In the genomic region with DNA sequence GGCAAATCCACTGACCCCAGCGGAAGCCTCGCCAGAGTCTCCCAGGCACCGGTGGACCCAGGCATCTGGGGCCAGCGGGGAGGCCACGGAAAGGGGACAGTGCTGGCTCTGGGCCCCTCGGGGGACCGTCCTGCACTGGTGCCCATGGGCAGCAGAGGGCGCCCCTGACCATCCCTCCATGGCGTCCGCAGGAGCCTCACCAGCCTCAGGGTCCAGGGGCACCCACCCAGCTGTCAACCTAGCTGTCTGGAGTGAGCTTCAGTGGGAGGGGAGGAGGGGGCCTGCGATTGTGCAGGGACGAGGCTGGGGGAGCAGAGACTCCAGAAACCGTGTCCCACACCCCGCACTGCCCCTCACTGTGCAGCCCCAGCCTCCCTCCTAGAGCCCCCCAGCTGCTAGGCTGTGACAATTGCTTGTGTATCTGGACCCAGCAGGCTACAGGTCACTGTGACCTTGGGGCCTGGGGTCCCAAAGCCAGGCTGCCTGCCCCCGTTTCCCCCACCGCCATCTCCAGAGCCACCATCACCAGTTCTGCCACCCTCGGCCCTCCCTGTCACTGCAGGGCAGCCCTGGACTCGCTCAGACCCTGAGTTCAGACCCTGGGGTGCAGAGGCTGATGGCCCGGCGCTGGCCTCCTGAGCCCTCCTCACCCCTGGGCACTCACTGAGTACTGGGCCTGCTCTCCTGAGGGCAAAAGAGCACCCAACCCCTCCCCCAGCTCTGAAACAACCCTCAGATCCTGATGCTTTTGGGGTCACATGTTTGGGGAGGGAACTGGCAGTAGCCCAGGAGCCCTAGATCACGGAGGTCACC, we compare ENCODE assay signal across 1 cellular context.
A peak's percentile ranks its signal among the peaks of the same experiment; 100 is the strongest.
TF ChIP-seq lines count a peak whose summit lies in the region.

No MANE protein-coding gene starts in this region.

TF ChIP-seq in H1, 55 proteins besides CTCF, POLR2A, EP300 and RAD21:
- TF ChIP-seq SRF (IDR thresholded peaks at IDR 0.05; ENCODE audit: low read depth, low read length) (no peak), CBX8 (IDR thresholded peaks at IDR 0.05; ENCODE audit: borderline replicate concordance, low read depth, low read length) (no peak), POU5F1 (IDR thresholded peaks at IDR 0.05; ENCODE audit: low read depth, low read length) (no peak), KDM5A (IDR thresholded peaks at IDR 0.05; ENCODE audit: low read length) (no peak), BRCA1 (IDR thresholded peaks at IDR 0.05; ENCODE audit: low read depth, low read length) (no peak), YY1 (IDR thresholded peaks at IDR 0.05; ENCODE audit: low read depth, low read length) (peak; percentile 75; the same call in 1 of the 2 replicates), SIN3A (conservative IDR thresholded peaks at IDR 0.05 in 1 of 2, IDR thresholded peaks at IDR 0.05 in 1 of 2; ENCODE audit: low read depth in 1 of 2, low read length in 2 of 2) (0 out of 4 replicates have a peak, but pooled peaks of 1 of the 2 experiments have one; percentile 26), ASH2L (IDR thresholded peaks at IDR 0.05; ENCODE audit: low read length) (no peak), EZH2 (IDR thresholded peaks at IDR 0.05; ENCODE audit: low read depth, low read length, severe bottlenecking) (no peak), SUZ12 (IDR thresholded peaks at IDR 0.05; ENCODE audit: low read length) (no peak), CBX5 (IDR thresholded peaks at IDR 0.05; ENCODE audit: low read depth, low read length) (no peak), EGR1 (IDR thresholded peaks at IDR 0.05; ENCODE audit: borderline replicate concordance, low read depth, low read length) (0 out of 2 replicates have a peak, but pooled peaks have one; percentile 5), CEBPB (IDR thresholded peaks at IDR 0.05; ENCODE audit: low read depth, low read length) (no peak), NRF1 (IDR thresholded peaks at IDR 0.05; ENCODE audit: low read depth, low read length) (no peak), GABPA (IDR thresholded peaks at IDR 0.05; ENCODE audit: borderline replicate concordance, insufficient read depth, low read length) (peak; percentile 84; the same call in 1 of the 2 replicates), SIRT6 (IDR thresholded peaks at IDR 0.05; ENCODE audit: low read length) (no peak), CREB1 (IDR thresholded peaks at IDR 0.05) (no peak), HDAC2 (IDR thresholded peaks at IDR 0.05; ENCODE audit: borderline replicate concordance in 1 of 2, low read depth in 2 of 2, low read length in 2 of 2) (0 out of 4 replicates have a peak, but pooled peaks of 1 of the 2 experiments have one; percentile 46)
- TF ChIP-seq, protein P1, sequence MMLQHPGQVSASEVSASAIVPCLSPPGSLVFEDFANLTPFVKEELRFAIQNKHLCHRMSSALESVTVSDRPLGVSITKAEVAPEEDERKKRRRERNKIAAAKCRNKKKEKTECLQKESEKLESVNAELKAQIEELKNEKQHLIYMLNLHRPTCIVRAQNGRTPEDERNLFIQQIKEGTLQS (IDR thresholded peaks at IDR 0.05; ENCODE audit: insufficient read depth, low read depth, low read length), result 0 out of 2 replicates have a peak, but pooled peaks have one; percentile 35
- TF ChIP-seq, protein P2, sequence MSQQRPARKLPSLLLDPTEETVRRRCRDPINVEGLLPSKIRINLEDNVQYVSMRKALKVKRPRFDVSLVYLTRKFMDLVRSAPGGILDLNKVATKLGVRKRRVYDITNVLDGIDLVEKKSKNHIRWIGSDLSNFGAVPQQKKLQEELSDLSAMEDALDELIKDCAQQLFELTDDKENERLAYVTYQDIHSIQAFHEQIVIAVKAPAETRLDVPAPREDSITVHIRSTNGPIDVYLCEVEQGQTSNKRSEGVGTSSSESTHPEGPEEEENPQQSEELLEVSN (IDR thresholded peaks at IDR 0.05), result no peak
TF ChIP-seq in H1: peak in this region for 6.
